8 cellular contexts compared by ENCODE assay signal in genomic region chr4:7103031-7103598, GRCh38. TPM values are rescaled to one million over a fixed set of nuclear protein-coding genes. Genes with fewer than 3 reads are reported as not detected.
DNase-seq lines count a peak whose midpoint lies in the region; ATAC-seq and TF ChIP-seq lines count a peak whose summit lies in the region.

No MANE protein-coding gene starts in this region.

- 2 to 14% (median 7%) methylated on average over 28 to 34 of the region's 34 CpGs for WGBS in ovary, 3 donors
- WGBS in thyroid gland, 2 donors, result 0 to 2% methylated on average over 18 to 26 of the region's 34 CpGs

- peak overlapping the region; percentile 1 for H3K27ac ChIP-seq in KOPT-K1 (ENCODE audit: low read depth, low read length, poor library complexity, severe bottlenecking)
- H3K27ac ChIP-seq in SK-N-MC, result no peak overlapping the region
- peak overlapping the region in 1 of 2 donors; percentile 79 for H3K27ac ChIP-seq in ovary
- peak overlapping the region; percentile 69 to 90 (median 70) for H3K27ac ChIP-seq in thyroid gland

- H3K4me1 ChIP-seq in ovary (ENCODE audit: insufficient read depth), result peaks cover 4% of the 10 kb centered on the region
- peaks cover 19 to 22% of the 10 kb centered on the region in 2 donors for H3K4me1 ChIP-seq in thyroid gland

- ATAC-seq in GM21786 (IDR thresholded peaks at IDR 0.05; ENCODE audit: unreplicated experiment), result peak; percentile 84
- ATAC-seq in Right ventricle myocardium inferior, result peak; percentile 96

- DNase-seq in EL (peak; percentile 84), SK-N-MC (ENCODE audit: low read depth, low spot score) (no peak), Right ventricle myocardium inferior (ENCODE audit: missing footprints) (peak; percentile 94), ovary (peak; percentile 83 to 92 (median 86)), thyroid gland (peak; percentile 93 to 96)
- peak; percentile 82 for DNase-seq in activated naive CD4-positive, alpha-beta T cell treated with anti-CD3 and anti-CD28 coated beads, Interleukin-2, amount 50 U/mL, for 16 hours

- no peaks in the 10 kb centered on the region for H3K27me3 ChIP-seq in ovary
- no peaks in the 10 kb centered on the region for H3K27me3 ChIP-seq in thyroid gland

- TF ChIP-seq POLR2A in ovary (IDR thresholded peaks at IDR 0.05) (no peak), thyroid gland (IDR thresholded peaks at IDR 0.05) (peak in 1 of 2 donors; percentile 68)

- H3K9me3 ChIP-seq in KOPT-K1 (ENCODE audit: insufficient read depth, low read length, poor library complexity, severe bottlenecking), result no peaks in the 10 kb centered on the region
- no peaks in the 10 kb centered on the region for H3K9me3 ChIP-seq in SK-N-MC (ENCODE audit: low read depth, low read length)
- H3K9me3 ChIP-seq in ovary, result no peaks in the 10 kb centered on the region
- H3K9me3 ChIP-seq in thyroid gland, result no peaks in the 10 kb centered on the region

- TF ChIP-seq CTCF in ovary (IDR thresholded peaks at IDR 0.05), result no peak
- TF ChIP-seq CTCF in thyroid gland (IDR thresholded peaks at IDR 0.05), result no peak

- H3K9ac ChIP-seq in SK-N-MC (ENCODE audit: insufficient read length), result peak overlapping the region; percentile 45

- no peaks in the 10 kb centered on the region for H3K36me3 ChIP-seq in KOPT-K1 (ENCODE audit: insufficient read depth, low read length)
- no peaks in the 10 kb centered on the region for H3K36me3 ChIP-seq in SK-N-MC (ENCODE audit: insufficient read depth, low read length)
- H3K36me3 ChIP-seq in ovary, result no peaks in the 10 kb centered on the region
- no peaks in the 10 kb centered on the region for H3K36me3 ChIP-seq in thyroid gland

- H3K4me3 ChIP-seq in SK-N-MC, result peak overlapping the region; percentile 76
- peak overlapping the region; percentile 47 for H3K4me3 ChIP-seq in ovary
- peak overlapping the region; percentile 7 to 83 (median 60) for H3K4me3 ChIP-seq in thyroid gland (replicated peaks in 1 of 3)

- no peak for TF ChIP-seq EP300 in ovary (IDR thresholded peaks at IDR 0.05)

- intact Hi-C loops in Right ventricle myocardium inferior (cut with DNase I) (no loop called here), ovary (cut with DNase I) (no loop called here), thyroid gland (cut with DNase I) (no loop called here)

RNA-seq across cellular contexts. Expression of gene GRPEL1, which starts 35.3 kb away (rescaled TPM):
- total RNA-seq in Right ventricle myocardium inferior (61.5 TPM), ovary (10 to 100 TPM; 11.1 to 37.0 (median 23.3) TPM), thyroid gland (10 to 100 TPM; 13.4 to 21.9 (median 17.5) TPM)
- polyA plus RNA-seq in ovary, result 10 to 100 TPM; 16.6 to 74.8 TPM

RNA-seq across cellular contexts. Expression of gene TADA2B, which starts 59.9 kb away (rescaled TPM):
- total RNA-seq in Right ventricle myocardium inferior (33.3 TPM), ovary (10 to 100 TPM; 11.9 to 31.6 (median 26.9) TPM), thyroid gland (10 to 100 TPM; 17.9 to 34.1 (median 26.6) TPM)
- 10 to 100 TPM; 18.6 to 20.2 TPM for polyA plus RNA-seq in ovary
